In the genomic region with DNA sequence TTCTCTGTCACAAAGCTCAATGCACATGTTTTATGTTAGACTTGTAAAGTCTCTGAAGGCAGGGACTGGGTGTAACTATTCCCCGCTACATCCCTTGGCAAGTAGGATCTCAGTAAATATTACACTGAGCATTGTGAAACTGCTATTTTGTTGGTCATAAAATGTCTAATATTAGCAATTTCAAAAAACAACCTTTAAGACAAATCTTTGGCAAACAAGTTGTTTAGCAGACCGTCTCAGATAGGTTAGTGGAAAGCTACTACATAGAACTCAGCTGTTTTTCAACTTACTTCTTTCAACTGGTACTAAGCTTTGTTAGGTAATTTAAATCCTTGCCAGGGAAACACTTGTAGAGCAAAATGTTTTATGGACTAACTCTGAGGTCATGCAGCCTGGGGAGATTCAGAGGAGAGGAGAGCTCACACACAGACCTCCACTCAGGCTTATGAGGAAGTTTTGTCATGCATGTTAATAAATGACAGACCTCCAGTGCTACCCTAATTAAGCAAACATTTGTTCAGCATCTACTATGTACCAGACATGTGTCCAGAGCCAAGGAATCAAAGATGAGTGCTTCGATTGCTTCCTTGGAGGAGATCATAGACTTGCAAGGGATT, we compare ENCODE assay signal across 1 cellular context.
TF ChIP-seq lines count a peak whose summit lies in the region.

No MANE protein-coding gene starts in this region.

TF ChIP-seq in HepG2, 621 proteins besides CTCF, POLR2A, EP300 and RAD21 (continued from another document):
- TF ChIP-seq, protein P1, sequence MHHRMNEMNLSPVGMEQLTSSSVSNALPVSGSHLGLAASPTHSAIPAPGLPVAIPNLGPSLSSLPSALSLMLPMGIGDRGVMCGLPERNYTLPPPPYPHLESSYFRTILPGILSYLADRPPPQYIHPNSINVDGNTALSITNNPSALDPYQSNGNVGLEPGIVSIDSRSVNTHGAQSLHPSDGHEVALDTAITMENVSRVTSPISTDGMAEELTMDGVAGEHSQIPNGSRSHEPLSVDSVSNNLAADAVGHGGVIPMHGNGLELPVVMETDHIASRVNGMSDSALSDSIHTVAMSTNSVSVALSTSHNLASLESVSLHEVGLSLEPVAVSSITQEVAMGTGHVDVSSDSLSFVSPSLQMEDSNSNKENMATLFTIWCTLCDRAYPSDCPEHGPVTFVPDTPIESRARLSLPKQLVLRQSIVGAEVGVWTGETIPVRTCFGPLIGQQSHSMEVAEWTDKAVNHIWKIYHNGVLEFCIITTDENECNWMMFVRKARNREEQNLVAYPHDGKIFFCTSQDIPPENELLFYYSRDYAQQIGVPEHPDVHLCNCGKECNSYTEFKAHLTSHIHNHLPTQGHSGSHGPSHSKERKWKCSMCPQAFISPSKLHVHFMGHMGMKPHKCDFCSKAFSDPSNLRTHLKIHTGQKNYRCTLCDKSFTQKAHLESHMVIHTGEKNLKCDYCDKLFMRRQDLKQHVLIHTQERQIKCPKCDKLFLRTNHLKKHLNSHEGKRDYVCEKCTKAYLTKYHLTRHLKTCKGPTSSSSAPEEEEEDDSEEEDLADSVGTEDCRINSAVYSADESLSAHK (CRISPR knock-in tag; IDR thresholded peaks at IDR 0.05; ENCODE audit: borderline replicate concordance) = no peak
- no peak for TF ChIP-seq SKI (IDR thresholded peaks at IDR 0.05; ENCODE audit: partially characterized antibody)
- no peak for TF ChIP-seq RFX3 (CRISPR knock-in tag; IDR thresholded peaks at IDR 0.05)
- TF ChIP-seq ZNF326 (CRISPR knock-in tag; IDR thresholded peaks at IDR 0.05; ENCODE audit: borderline replicate concordance) = no peak
- TF ChIP-seq ZNF749 (CRISPR knock-in tag; IDR thresholded peaks at IDR 0.05; ENCODE audit: borderline replicate concordance) = no peak
- no peak for TF ChIP-seq POLR2AphosphoS2 (IDR thresholded peaks at IDR 0.05; ENCODE audit: low read depth, low read length)
- TF ChIP-seq, protein P2, sequence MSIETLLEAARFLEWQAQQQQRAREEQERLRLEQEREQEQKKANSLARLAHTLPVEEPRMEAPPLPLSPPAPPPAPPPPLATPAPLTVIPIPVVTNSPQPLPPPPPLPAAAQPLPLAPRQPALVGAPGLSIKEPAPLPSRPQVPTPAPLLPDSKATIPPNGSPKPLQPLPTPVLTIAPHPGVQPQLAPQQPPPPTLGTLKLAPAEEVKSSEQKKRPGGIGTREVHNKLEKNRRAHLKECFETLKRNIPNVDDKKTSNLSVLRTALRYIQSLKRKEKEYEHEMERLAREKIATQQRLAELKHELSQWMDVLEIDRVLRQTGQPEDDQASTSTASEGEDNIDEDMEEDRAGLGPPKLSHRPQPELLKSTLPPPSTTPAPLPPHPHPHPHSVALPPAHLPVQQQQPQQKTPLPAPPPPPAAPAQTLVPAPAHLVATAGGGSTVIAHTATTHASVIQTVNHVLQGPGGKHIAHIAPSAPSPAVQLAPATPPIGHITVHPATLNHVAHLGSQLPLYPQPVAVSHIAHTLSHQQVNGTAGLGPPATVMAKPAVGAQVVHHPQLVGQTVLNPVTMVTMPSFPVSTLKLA (IDR thresholded peaks at IDR 0.05) = no peak
- no peak for TF ChIP-seq HDAC6 (IDR thresholded peaks at IDR 0.05; ENCODE audit: low read depth, low read length)
- TF ChIP-seq ZNF256 (CRISPR knock-in tag; conservative IDR thresholded peaks at IDR 0.05) = no peak
- TF ChIP-seq ZBTB25 (CRISPR knock-in tag; IDR thresholded peaks at IDR 0.05) = no peak
- no peak for TF ChIP-seq CENPBD1 (CRISPR knock-in tag; IDR thresholded peaks at IDR 0.05; ENCODE audit: borderline replicate concordance, low read depth)
- TF ChIP-seq ZFP41 (CRISPR knock-in tag; IDR thresholded peaks at IDR 0.05; ENCODE audit: borderline replicate concordance) = no peak
- no peak for TF ChIP-seq ATF7-NPFF (CRISPR knock-in tag; IDR thresholded peaks at IDR 0.05; ENCODE audit: low read depth)
- no peak for TF ChIP-seq ZNF567 (CRISPR knock-in tag; IDR thresholded peaks at IDR 0.05; ENCODE audit: borderline replicate concordance)
- TF ChIP-seq NR2F1 (CRISPR knock-in tag; IDR thresholded peaks at IDR 0.05) = no peak
- no peak for TF ChIP-seq CREB1 (IDR thresholded peaks at IDR 0.05)
- TF ChIP-seq CREB1 (CRISPR knock-in tag; IDR thresholded peaks at IDR 0.05) = no peak
- TF ChIP-seq ZNF629 (CRISPR knock-in tag; conservative IDR thresholded peaks at IDR 0.05) = no peak
- no peak for TF ChIP-seq KLF9 (CRISPR knock-in tag; IDR thresholded peaks at IDR 0.05; ENCODE audit: low read depth)
- no peak for TF ChIP-seq ZNF605 (CRISPR knock-in tag; IDR thresholded peaks at IDR 0.05)
TF ChIP-seq in HepG2: peak in this region for 0.
